In genomic region chr2:157229572-157229971, GRCh38 we compare ENCODE assay signal across 17 cellular contexts. TPM values are rescaled to one million over a fixed set of nuclear protein-coding genes. Genes with fewer than 3 reads are reported as not detected.
DNase-seq lines count a peak whose midpoint lies in the region; TF ChIP-seq lines count a peak whose summit lies in the region.
"Had no signal": no experiment of that assay in that cellular context is flagged by ENCODE, and none has a peak within 500 bp of the region (broad histone marks: within the 10 kb centered on the region; RNA-seq: fewer than 3 reads in every experiment).

No MANE protein-coding gene starts in this region.

- H3K27ac Mint-ChIP-seq in CD4-positive, alpha-beta memory T cell = no peak overlapping the region
- H3K27ac Mint-ChIP-seq: activated CD8-positive, alpha-beta T cell treated with anti-CD3 and anti-CD28 coated beads, Interleukin-2, amount 10 ng/mL, durations not matched to agents 7 days and 5 days; activated T-helper 17 cell treated with anti-CD3 and anti-CD28 coated beads, Interleukin-2, amount 50 U/mL, for 72 hours; brain had no signal

- POLR2A ChIA-PET in SK-N-SH (lab: Yijun Ruan, JAX) = no interaction called here
- POLR2A ChIA-PET in CD4-positive, alpha-beta memory T cell (lab: Charles Lee; ENCODE audit: partially characterized antibody) = no interaction called here

- H3K9me2 ChIP-seq in SK-N-SH = no peaks in the 10 kb centered on the region

- H3K9me3 ChIP-seq in SK-N-SH (no peaks in the 10 kb centered on the region), fibroblast of lung (ENCODE audit: control insufficient read depth, insufficient read depth, low read depth, low read length) (no peaks in the 10 kb centered on the region)
- no peaks in the 10 kb centered on the region for H3K9me3 ChIP-seq in CD4-positive, alpha-beta memory T cell (ENCODE audit: control insufficient read depth in 1 of 2, low read length in 2 of 2)
- H3K9me3 ChIP-seq: suprapubic skin had no signal

- WGBS in SK-N-SH (ENCODE audit: low lambda C conversion rate) = 13% methylated on average over 2 of the region's 2 CpGs

- H3K4me1 ChIP-seq in SK-N-SH (ENCODE audit: control insufficient read depth in 1 of 2, insufficient read depth in 2 of 2, low read depth in 1 of 2, low read length in 1 of 2) = peaks cover 0 to 5% of the 10 kb centered on the region in 2 experiments; a peak in 1 of 4 replicates
- peaks cover 16% of the 10 kb centered on the region for H3K4me1 ChIP-seq in fibroblast of lung (ENCODE audit: control insufficient read depth, extremely low read depth, insufficient read depth, low read length)
- no peaks in the 10 kb centered on the region for H3K4me1 ChIP-seq in CD4-positive, alpha-beta memory T cell (ENCODE audit: insufficient read depth, low read length)
- H3K4me1 ChIP-seq: suprapubic skin had no signal

- H3K4me2 ChIP-seq in SK-N-SH (no peak overlapping the region), fibroblast of lung (ENCODE audit: extremely low read depth, insufficient read depth, low read length) (peak overlapping the region; percentile 70)

- H3K27ac ChIP-seq in SK-N-SH (ENCODE audit: low read depth in 2 of 2, low read length in 1 of 2) (peak overlapping the region; percentile 58 to 67; a peak in 3 of 4 replicates), fibroblast of lung (ENCODE audit: insufficient read depth, low read length) (peak overlapping the region; percentile 60)
- no peak overlapping the region for H3K27ac ChIP-seq in CD4-positive, alpha-beta memory T cell (ENCODE audit: low read depth, low read length)
- H3K27ac ChIP-seq: suprapubic skin had no signal

- CTCF ChIA-PET in SK-N-SH (lab: Yijun Ruan, JAX) = interaction anchor here (1.3 kb wide), 1 partner anchor 8 kb away, joined by 3 read pairs; no protein-coding TSS in a partner anchor
- CTCF ChIA-PET in CD4-positive, alpha-beta memory T cell (lab: Charles Lee; ENCODE audit: partially characterized antibody) = no interaction called here

- H3K36me3 ChIP-seq in SK-N-SH (replicated peaks in 1 of 2; ENCODE audit: control insufficient read depth in 1 of 2, insufficient read depth in 2 of 2, low read length in 1 of 2) (no peaks in the 10 kb centered on the region), fibroblast of lung (ENCODE audit: control insufficient read depth, insufficient read depth, low read length) (no peaks in the 10 kb centered on the region)
- H3K36me3 ChIP-seq in CD4-positive, alpha-beta memory T cell (ENCODE audit: insufficient read depth, low read length) = no peaks in the 10 kb centered on the region
- H3K36me3 ChIP-seq: suprapubic skin had no signal

- H3K4me1 Mint-ChIP-seq in CD4-positive, alpha-beta memory T cell = no peaks in the 10 kb centered on the region
- H3K4me1 Mint-ChIP-seq: activated T-helper 17 cell treated with anti-CD3 and anti-CD28 coated beads, Interleukin-2, amount 50 U/mL, for 72 hours; brain had no signal

- H4K20me1 ChIP-seq in SK-N-SH (ENCODE audit: insufficient read depth) = no peaks in the 10 kb centered on the region
- H4K20me1 ChIP-seq in fibroblast of lung (ENCODE audit: control insufficient read depth, extremely low read depth, insufficient read depth, low read length) = no peaks in the 10 kb centered on the region

- no peaks in the 10 kb centered on the region for H3K36me3 Mint-ChIP-seq in CD4-positive, alpha-beta memory T cell
- H3K36me3 Mint-ChIP-seq: brain had no signal

- DNase-seq in EL = peak; percentile 87
- DNase-seq in SK-N-SH = no peak
- peak; percentile 95 for DNase-seq in fibroblast of lung (ENCODE audit: low read depth in 2 of 2)
- peak; percentile 74 for DNase-seq in skeletal muscle cell (ENCODE audit: low read depth)
- DNase-seq in activated CD4-positive, alpha-beta T cell treated with anti-CD3 and anti-CD28 coated beads, Interleukin-2, amount 50 U/mL, for 4 hours = no peak
- DNase-seq in C1 segment of cervical spinal cord (lab: John Stamatoyannopoulos, UW) = no peak
- DNase-seq in NCI-H2227 treated with DMSO at 0.1 percent for 48 hours (lab: John Stamatoyannopoulos, UW) = no peak
- DNase-seq in CD4-positive, alpha-beta memory T cell = no peak
- DNase-seq: activated CD8-positive, alpha-beta T cell treated with anti-CD3 and anti-CD28 coated beads, Interleukin-2, amount 10 ng/mL, durations not matched to agents 7 days and 5 days; effector CD8-positive, alpha-beta T cell; head of caudate nucleus; left cardiac atrium; NCI-H1105 treated with DMSO at 0.1 percent for 48 hours had no signal

- TF ChIP-seq EP300 in SK-N-SH (IDR thresholded peaks at IDR 0.05; ENCODE audit: borderline replicate concordance in 1 of 2, low read depth in 1 of 2, low read length in 1 of 2) = peak in 1 of 2 experiments; percentile 53; a peak in 1 of 4 replicates

- peak overlapping the region in 1 of 8 donors; percentile 3 for H3K4me3 Mint-ChIP-seq in CD4-positive, alpha-beta memory T cell
- H3K4me3 Mint-ChIP-seq: activated CD8-positive, alpha-beta T cell treated with anti-CD3 and anti-CD28 coated beads, Interleukin-2, amount 10 ng/mL, durations not matched to agents 7 days and 5 days; activated T-helper 17 cell treated with anti-CD3 and anti-CD28 coated beads, Interleukin-2, amount 50 U/mL, for 72 hours; brain had no signal

- no peak overlapping the region for H3K9ac ChIP-seq in SK-N-SH
- no peak overlapping the region for H3K9ac ChIP-seq in fibroblast of lung (ENCODE audit: insufficient read depth, low read length)

- intact Hi-C loops in CD4-positive, alpha-beta memory T cell (cut with micrococcal nuclease) = no loop called here

- H2AFZ ChIP-seq in SK-N-SH (ENCODE audit: low read depth) = peak overlapping the region; percentile 74
- H2AFZ ChIP-seq in fibroblast of lung (ENCODE audit: low read length) = no peak overlapping the region

- peaks cover 24% of the 10 kb centered on the region for H3F3A ChIP-seq in SK-N-SH (replicated peaks; ENCODE audit: insufficient read depth)

- peaks cover 0 to 3% (median 0%) of the 10 kb centered on the region in 8 donors for H3K9me3 Mint-ChIP-seq in CD4-positive, alpha-beta memory T cell
- H3K9me3 Mint-ChIP-seq: activated T-helper 17 cell treated with anti-CD3 and anti-CD28 coated beads, Interleukin-2, amount 50 U/mL, for 72 hours had no signal

- no peak overlapping the region for H3K4me3 ChIP-seq in SK-N-SH (ENCODE audit: low read depth in 2 of 2, low read length in 1 of 2)
- no peak overlapping the region for H3K4me3 ChIP-seq in fibroblast of lung (replicated peaks in 1 of 4; ENCODE audit: control extremely low read depth in 1 of 4, insufficient read depth in 1 of 4, low read depth in 3 of 4, low read length in 4 of 4)
- H3K4me3 ChIP-seq in skeletal muscle cell (ENCODE audit: low read depth, low read length) = no peak overlapping the region
- no peak overlapping the region for H3K4me3 ChIP-seq in CD4-positive, alpha-beta memory T cell (ENCODE audit: low read length in 2 of 2)
- H3K4me3 ChIP-seq: suprapubic skin had no signal

- H3K79me2 ChIP-seq in SK-N-SH (ENCODE audit: insufficient read depth) (no peaks in the 10 kb centered on the region), fibroblast of lung (ENCODE audit: control insufficient read depth, insufficient read depth, low read length) (no peaks in the 10 kb centered on the region)

- TF ChIP-seq RAD21 in SK-N-SH (IDR thresholded peaks at IDR 0.05; ENCODE audit: low read length) = no peak

- TF ChIP-seq CTCF in SK-N-SH (IDR thresholded peaks at IDR 0.05) = no peak
- no peak for TF ChIP-seq CTCF in fibroblast of lung (conservative IDR thresholded peaks at IDR 0.05 in 1 of 2, IDR thresholded peaks at IDR 0.05 in 1 of 2; ENCODE audit: low read depth in 1 of 2, low read length in 2 of 2)

- H3K27me3 Mint-ChIP-seq in CD4-positive, alpha-beta memory T cell = peaks cover 2 to 7% of the 10 kb centered on the region in 2 donors
- H3K27me3 Mint-ChIP-seq: brain had no signal

- H3K27me3 ChIP-seq in SK-N-SH (ENCODE audit: insufficient read depth) = no peaks in the 10 kb centered on the region
- no peaks in the 10 kb centered on the region for H3K27me3 ChIP-seq in fibroblast of lung (ENCODE audit: control insufficient read depth, insufficient read depth, low read length)
- H3K27me3 ChIP-seq in CD4-positive, alpha-beta memory T cell (ENCODE audit: insufficient read depth, low read length) = no peaks in the 10 kb centered on the region
- H3K27me3 ChIP-seq: suprapubic skin had no signal

TF ChIP-seq in SK-N-SH, 30 proteins besides CTCF, POLR2A, EP300 and RAD21 (continues in another document):
- TF ChIP-seq ELF1 (IDR thresholded peaks at IDR 0.05) (no peak), RXRA (IDR thresholded peaks at IDR 0.05; ENCODE audit: borderline replicate concordance, low read depth) (no peak), ZBTB33 (IDR thresholded peaks at IDR 0.05; ENCODE audit: borderline replicate concordance, low read depth) (no peak), IRF3 (IDR thresholded peaks at IDR 0.05; ENCODE audit: low read depth, low read length) (no peak)

RNA-seq across cellular contexts. Expression of gene GALNT5, which starts 27.9 kb away (rescaled TPM):
- polyA plus RNA-seq in SK-N-SH (2012; rRNA removed) = 10.4 and 15.3 TPM in 2 replicates
- 14.9 TPM in 2 replicates for polyA plus RNA-seq in SK-N-SH (2012; cell fraction: cytosol; rRNA removed)
- polyA plus RNA-seq in SK-N-SH (2012; cell fraction: nucleus; rRNA removed) = 11.0 and 22.9 TPM in 2 replicates
- total RNA-seq in fibroblast of lung = 32.4 and 199 TPM in 2 replicates
- polyA plus RNA-seq in fibroblast of lung = 51.5 and 63.7 TPM in 2 replicates
- 42.5 and 54.5 TPM in 2 replicates for polyA plus RNA-seq in fibroblast of lung (2012)
- polyA minus RNA-seq in fibroblast of lung (ENCODE audit: low replicate concordance) = 12.8 and 17.8 TPM in 2 replicates
- not detected for total RNA-seq in CD4-positive, alpha-beta memory T cell
- not detected for polyA plus RNA-seq in CD4-positive, alpha-beta memory T cell
- total RNA-seq: activated CD8-positive, alpha-beta T cell treated with anti-CD3 and anti-CD28 coated beads, Interleukin-2, amount 10 ng/mL, durations not matched to agents 7 days and 5 days; OCI-LY7 had no signal

Comparison
In these comparisons a context has a peak if more than half of its experiments do, and no peak if none do; other contexts are left out.
1. DNase-seq: peak in EL (single experiment), fibroblast of lung (2 of 2) and skeletal muscle cell (single experiment); none in SK-N-SH (single experiment), activated CD4-positive, alpha-beta T cell treated with anti-CD3 and anti-CD28 coated beads, Interleukin-2, amount 50 U/mL, for 4 hours (0 of 2), C1 segment of cervical spinal cord (0 of 14), NCI-H2227 treated with DMSO at 0.1 percent for 48 hours (single experiment) and CD4-positive, alpha-beta memory T cell (0 of 5).
2. RNA of gene GALNT5, which starts 27.9 kb away (polyA plus RNA-seq): 42.5 to 63.7 TPM in fibroblast of lung and 10.4 to 22.9 TPM in SK-N-SH; not detected in CD4-positive, alpha-beta memory T cell; every median in the first group is over 10 times any median in the second.